In the genomic region with DNA sequence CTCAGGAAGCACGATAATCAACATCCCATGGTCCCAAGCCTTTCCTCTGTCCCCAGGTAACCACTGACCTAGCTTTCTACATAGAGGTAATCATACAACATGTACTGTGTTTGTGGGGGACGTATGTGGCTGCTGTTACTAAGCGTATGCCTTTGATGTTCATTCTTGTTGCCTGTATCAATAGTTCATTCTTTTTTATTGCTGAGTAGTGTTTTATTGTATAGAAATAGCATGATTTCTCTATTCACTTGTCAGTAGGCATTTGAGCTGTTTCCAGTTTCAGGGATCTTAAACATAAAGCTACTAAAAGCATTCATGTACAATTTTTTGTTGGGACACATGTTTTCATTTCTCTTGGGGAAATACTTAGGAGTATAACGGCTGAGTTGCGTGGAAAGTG, we compare ENCODE assay signal across 27 cellular contexts.
"Had no signal": no experiment of that assay in that cellular context is flagged by ENCODE, and none has a peak within 500 bp of the region (broad histone marks: within the 10 kb centered on the region; RNA-seq: fewer than 3 reads in every experiment).

No MANE protein-coding gene starts in this region.

- H3K36me3 ChIP-seq: stomach, suprapubic skin, thoracic aorta, thyroid gland, tibial artery, tibial nerve, transverse colon, upper lobe of left lung, upper lobe of right lung, uterus, vagina had no signal

- FAIRE-seq: urothelium cell line had no signal

- H3K27ac ChIP-seq: stomach, suprapubic skin, testis, thoracic aorta, thyroid gland, tibial artery, tibial nerve, transverse colon, upper lobe of left lung, upper lobe of right lung, uterus, vagina had no signal

- H3K4me1 ChIP-seq: stomach, suprapubic skin, testis, thyroid gland, tibial artery, tibial nerve, transverse colon, upper lobe of left lung, upper lobe of right lung, uterus, vagina had no signal

- ATAC-seq: stimulated activated effector memory CD8-positive, alpha-beta T cell treated with anti-CD3 and anti-CD28 coated beads, Interleukin-12 subunit alpha, Interleukin-12 subunit beta, amount 100 ng/mL, for 72 hours; stimulated activated memory B cell treated with anti-CD40 and anti-IgM and Interleukin-4, amounts not matched to agents 10 μg/mL and 1 μg/mL and 100 μg/mL, for 72 hours; stimulated activated naive B cell treated with anti-CD40 and anti-IgM and Interleukin-4, amounts not matched to agents 10 μg/mL and 1 μg/mL and 100 μg/mL, for 72 hours; stimulated activated naive CD8-positive, alpha-beta T cell treated with anti-CD3 and anti-CD28 coated beads, Interleukin-15, amount 100 ng/mL, for 72 hours; stimulated activated naive CD8-positive, alpha-beta T cell treated with anti-CD3 and anti-CD28 coated beads, Interleukin-15, Interleukin-2, amounts not matched to agents 100 U/mL and 50 U/mL, for 24 hours; upper lobe of right lung had no signal

- H3K4me3 ChIP-seq: stomach, suprapubic skin, testis, thoracic aorta, thyroid gland, tibial artery, tibial nerve, transverse colon, upper lobe of left lung, upper lobe of right lung, uterus, vagina had no signal

- DNase-seq: stimulated activated CD4-positive, alpha-beta T cell treated with anti-CD3 and anti-CD28 coated beads, Interleukin-2, amount 100 ng/mL, for 48 hours; stimulated activated CD4-positive, alpha-beta T cell treated with anti-CD3 and anti-CD28 coated beads, Interleukin-4, amount 100 ng/mL, for 1 hour; stimulated activated CD4-positive, alpha-beta T cell treated with anti-CD3 and anti-CD28 coated beads, Interleukin-4, amount 100 ng/mL, for 24 hours; stimulated activated CD4-positive, alpha-beta T cell treated with anti-CD3 and anti-CD28 coated beads, Interleukin-4, amount 100 ng/mL, for 4 hours; stimulated activated CD8-positive, alpha-beta memory T cell treated with anti-CD3 and anti-CD28 coated beads, Interleukin-4, amount 100 ng/mL, for 48 hours; stimulated activated naive B cell treated with anti-CD40 and anti-IgM and Interleukin-4, amounts not matched to agents 10 μg/mL and 1 μg/mL and 100 μg/mL, for 72 hours; stimulated activated naive CD4-positive, alpha-beta T cell; stimulated activated naive CD4-positive, alpha-beta T cell treated with Interleukin-2 at 50 U/mL for 16 hours; stimulated activated naive CD8-positive, alpha-beta T cell treated with anti-CD3 and anti-CD28 coated beads, Interleukin-15, amount 100 ng/mL, for 72 hours; stimulated activated naive CD8-positive, alpha-beta T cell treated with anti-CD3 and anti-CD28 coated beads, Interleukin-15, Interleukin-2, amounts not matched to agents 100 U/mL and 50 U/mL, for 24 hours; stomach; substantia nigra; testis; thyroid gland; tibial artery; transverse colon; trophoblast cell; upper lobe of left lung; upper lobe of right lung; uterus had no signal

- H3K9me3 ChIP-seq: suprapubic skin, testis, thoracic aorta, thyroid gland, tibial artery, transverse colon, upper lobe of left lung, upper lobe of right lung, uterus, vagina had no signal

- H3K27me3 ChIP-seq: stomach, suprapubic skin, testis, thyroid gland, tibial artery, tibial nerve, transverse colon, upper lobe of left lung, upper lobe of right lung, uterus, vagina had no signal
